ENCODE assay signal across 8 cellular contexts in the genomic region with DNA sequence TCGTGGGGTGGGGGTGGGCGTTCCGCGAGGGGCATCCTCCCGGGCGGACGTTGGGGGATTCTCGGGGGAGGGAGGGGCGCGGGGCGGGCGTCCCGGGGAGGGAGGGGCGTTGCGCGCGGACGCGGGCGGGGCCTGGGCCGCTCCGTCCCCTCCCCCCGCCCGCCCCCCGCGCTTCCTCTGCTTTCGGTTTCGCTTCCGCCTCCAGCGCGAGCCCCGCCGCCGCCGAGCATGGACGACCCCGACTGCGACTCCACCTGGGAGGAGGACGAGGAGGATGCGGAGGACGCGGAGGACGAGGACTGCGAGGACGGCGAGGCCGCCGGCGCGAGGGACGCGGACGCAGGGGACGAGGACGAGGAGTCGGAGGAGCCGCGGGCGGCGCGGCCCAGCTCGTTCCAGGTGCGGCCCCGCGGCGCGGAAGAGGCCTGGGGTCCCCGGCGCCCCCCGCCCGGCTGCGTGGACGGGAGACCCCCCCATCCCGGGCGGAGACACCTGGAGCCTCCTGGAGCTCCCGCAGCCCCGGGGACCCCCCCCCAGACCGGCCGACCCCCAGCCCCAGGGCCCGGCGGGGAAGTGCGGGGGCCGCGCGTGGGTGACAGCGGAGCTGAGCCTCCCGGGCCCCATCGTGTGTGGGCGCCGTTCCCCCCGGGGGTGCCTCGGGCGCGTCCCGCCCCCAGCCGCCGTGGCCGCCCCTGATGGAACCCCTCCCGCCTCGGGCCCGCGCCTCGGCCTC. TPM values are rescaled to one million over a fixed set of nuclear protein-coding genes. Genes with fewer than 3 reads are reported as not detected.
DNase-seq lines count a peak whose midpoint lies in the region; ATAC-seq and TF ChIP-seq lines count a peak whose summit lies in the region.

A gene with protein sequence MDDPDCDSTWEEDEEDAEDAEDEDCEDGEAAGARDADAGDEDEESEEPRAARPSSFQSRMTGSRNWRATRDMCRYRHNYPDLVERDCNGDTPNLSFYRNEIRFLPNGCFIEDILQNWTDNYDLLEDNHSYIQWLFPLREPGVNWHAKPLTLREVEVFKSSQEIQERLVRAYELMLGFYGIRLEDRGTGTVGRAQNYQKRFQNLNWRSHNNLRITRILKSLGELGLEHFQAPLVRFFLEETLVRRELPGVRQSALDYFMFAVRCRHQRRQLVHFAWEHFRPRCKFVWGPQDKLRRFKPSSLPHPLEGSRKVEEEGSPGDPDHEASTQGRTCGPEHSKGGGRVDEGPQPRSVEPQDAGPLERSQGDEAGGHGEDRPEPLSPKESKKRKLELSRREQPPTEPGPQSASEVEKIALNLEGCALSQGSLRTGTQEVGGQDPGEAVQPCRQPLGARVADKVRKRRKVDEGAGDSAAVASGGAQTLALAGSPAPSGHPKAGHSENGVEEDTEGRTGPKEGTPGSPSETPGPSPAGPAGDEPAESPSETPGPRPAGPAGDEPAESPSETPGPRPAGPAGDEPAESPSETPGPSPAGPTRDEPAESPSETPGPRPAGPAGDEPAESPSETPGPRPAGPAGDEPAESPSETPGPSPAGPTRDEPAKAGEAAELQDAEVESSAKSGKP (plus strand): TSS at position 204 of the 733 bp plus-strand sequence. CDS start 25 bp downstream, at position 229.

- TF ChIP-seq CTCF in C4-2B (conservative IDR thresholded peaks at IDR 0.05): no peak

- H3K4me3 ChIP-seq in endocrine pancreas (ENCODE audit: control insufficient read depth, insufficient read depth, low read length): peak within 1 kb of the TSS; percentile 7

- peak within 1 kb of the TSS; percentile 84 for H3K27ac ChIP-seq in C4-2B

- POLR2A ChIA-PET in activated CD8-positive, alpha-beta memory T cell treated with anti-CD3 and anti-CD28 coated beads for 36 hours (lab: Charles Lee): interaction anchor here (0.6 to 2.3 kb wide), 2 partner anchors 10 to 20 kb away, joined by 3 to 7 read pairs; no protein-coding TSS in a partner anchor

- CTCF ChIA-PET in activated CD8-positive, alpha-beta memory T cell treated with anti-CD3 and anti-CD28 coated beads for 36 hours (lab: Charles Lee): interaction anchor here (0.9 to 1.2 kb wide), 2 partner anchors 11 to 31 kb away, joined by 3 read pairs; no protein-coding TSS in a partner anchor

- peak within 1 kb of the TSS; percentile 42 for H3K9ac ChIP-seq in endocrine pancreas (ENCODE audit: control insufficient read depth, insufficient read depth, low read length)

- H3K36me3 ChIP-seq in endocrine pancreas (ENCODE audit: control insufficient read depth, insufficient read depth, low read length): peaks cover 3% of the 10 kb centered on the region

- no peaks in the 10 kb centered on the region for H3K9me3 ChIP-seq in endocrine pancreas (ENCODE audit: control insufficient read depth, low read length)

- no peaks in the 10 kb centered on the region for H3K4me1 ChIP-seq in endocrine pancreas (ENCODE audit: control insufficient read depth, insufficient read depth, low read length)

- H3K27me3 ChIP-seq in endocrine pancreas (ENCODE audit: control insufficient read depth, insufficient read depth, low read length): no peaks in the 10 kb centered on the region

- ATAC-seq in GM19468 (IDR thresholded peaks at IDR 0.05; ENCODE audit: extremely low read depth, unreplicated experiment): peak; percentile 21

- DNase-seq in NCI-H2171 (lab: John Stamatoyannopoulos, UW): peak; percentile 69
- DNase-seq in mesenteric fat pad (ENCODE audit: low spot score): no peak
- DNase-seq in stimulated activated CD8-positive, alpha-beta memory T cell treated with anti-CD3 and anti-CD28 coated beads, Interleukin-4, amount 100 ng/mL, for 1 hour (ENCODE audit: low read depth in 2 of 2, low spot score in 1 of 2): peak; percentile 32 to 53
- DNase-seq in pons (ENCODE audit: low spot score): no peak

RNA-seq across cellular contexts. Expression of the gene that starts here (rescaled TPM):
- total RNA-seq in activated CD8-positive, alpha-beta memory T cell treated with anti-CD3 and anti-CD28 coated beads for 36 hours: 10 to 100 TPM; 53.5 to 54.1 TPM
- total RNA-seq in mesenteric fat pad: 47.3 TPM

Comparison
In these comparisons a context has a peak if more than half of its experiments do, and no peak if none do; other contexts are left out.
1. DNase-seq: peak in NCI-H2171 (single experiment) and stimulated activated CD8-positive, alpha-beta memory T cell treated with anti-CD3 and anti-CD28 coated beads, Interleukin-4, amount 100 ng/mL, for 1 hour (2 of 2); none in mesenteric fat pad (single experiment) and pons (single experiment).